ENCODE assay signal across 8 cellular contexts in the genomic region with DNA sequence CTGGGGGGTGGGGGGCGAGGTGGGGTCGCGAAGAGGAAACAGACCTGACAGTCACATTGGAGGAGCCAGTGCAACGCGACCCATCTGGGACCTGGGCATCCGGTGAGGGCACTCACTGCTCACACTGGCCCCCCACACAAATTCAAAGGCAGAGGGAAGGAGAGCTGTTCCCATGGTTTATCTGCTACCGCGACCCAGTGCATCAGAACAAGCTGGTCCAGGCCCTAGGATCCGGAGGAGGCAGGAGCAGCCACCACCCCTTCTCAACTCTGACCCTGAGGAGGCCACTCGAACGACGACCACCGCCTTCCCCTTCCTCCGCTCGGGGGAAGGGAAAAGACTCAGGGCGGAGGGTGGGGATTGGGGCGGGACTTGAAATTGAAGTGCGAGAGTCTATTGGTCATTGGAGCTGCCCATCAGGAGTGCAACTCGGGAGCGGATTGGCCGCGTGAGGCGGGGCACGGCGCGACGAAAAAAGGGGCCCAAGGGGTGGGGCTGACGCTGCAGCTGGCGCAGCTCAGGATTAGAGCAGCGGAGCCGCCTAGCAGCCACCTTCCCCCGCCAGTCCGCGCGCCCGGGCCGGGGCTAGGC. TPM values are rescaled to one million over a fixed set of nuclear protein-coding genes. Genes with fewer than 3 reads are reported as not detected.
DNase-seq lines count a peak whose midpoint lies in the region; ATAC-seq and TF ChIP-seq lines count a peak whose summit lies in the region.

A gene (plus strand): TSS at position 526 of the 591 bp plus-strand sequence. CDS start 155 bp downstream, outside the sequence.

- no peaks in the 10 kb centered on the region for H3K9me3 Mint-ChIP-seq in natural killer cell
- H3K9me3 Mint-ChIP-seq in stimulated activated naive CD8-positive, alpha-beta T cell treated with anti-CD3 and anti-CD28 coated beads, Interleukin-15, amount 100 ng/mL, for 72 hours, result no peaks in the 10 kb centered on the region

- DNase-seq in D341Med (ENCODE audit: low spot score) (peak; percentile 98), HS-5 (ENCODE audit: low read depth) (peak; percentile 72), NOMO-1 (lab: John Stamatoyannopoulos, UW; ENCODE audit: unreplicated experiment in 2 of 2) (peak; percentile 74 to 85), fibroblast of lung (ENCODE audit: low read depth in 2 of 2) (peak; percentile 71 to 83), natural killer cell (no peak)
- peak; percentile 89 to 92 for DNase-seq in activated T-cell treated with anti-CD3 and anti-CD28 coated beads, Interleukin-2, amount 50 U/mL, for 48 hours
- DNase-seq in stimulated activated naive CD8-positive, alpha-beta T cell treated with anti-CD3 and anti-CD28 coated beads, Interleukin-15, amount 100 ng/mL, for 72 hours, result peak; percentile 86 to 88

- intact Hi-C loops in natural killer cell (cut with micrococcal nuclease), result no loop called here

- H3K4me1 Mint-ChIP-seq in natural killer cell, result peaks cover 0 to 18% of the 10 kb centered on the region in 2 donors
- peaks cover 37% of the 10 kb centered on the region for H3K4me1 Mint-ChIP-seq in stimulated activated naive CD8-positive, alpha-beta T cell treated with anti-CD3 and anti-CD28 coated beads, Interleukin-15, amount 100 ng/mL, for 72 hours

- no peak within 1 kb of the TSS for H2AFZ ChIP-seq in fibroblast of lung (ENCODE audit: low read length)

- H3K27me3 ChIP-seq in fibroblast of lung (ENCODE audit: control insufficient read depth, insufficient read depth, low read length), result peaks cover 52% of the 10 kb centered on the region

- H3K4me3 Mint-ChIP-seq in natural killer cell, result peak within 1 kb of the TSS; percentile 57
- H3K4me3 Mint-ChIP-seq in stimulated activated naive CD8-positive, alpha-beta T cell treated with anti-CD3 and anti-CD28 coated beads, Interleukin-15, amount 100 ng/mL, for 72 hours, result peak within 1 kb of the TSS; percentile 70 to 72

- no peak within 1 kb of the TSS for H3K27ac Mint-ChIP-seq in natural killer cell
- no peak within 1 kb of the TSS for H3K27ac Mint-ChIP-seq in stimulated activated naive CD8-positive, alpha-beta T cell treated with anti-CD3 and anti-CD28 coated beads, Interleukin-15, amount 100 ng/mL, for 72 hours

- H3K9me3 ChIP-seq in fibroblast of lung (ENCODE audit: control insufficient read depth, insufficient read depth, low read depth, low read length), result no peaks in the 10 kb centered on the region

- peaks cover 7% of the 10 kb centered on the region for H3K4me1 ChIP-seq in fibroblast of lung (ENCODE audit: control insufficient read depth, extremely low read depth, insufficient read depth, low read length)

- H3K9ac ChIP-seq in fibroblast of lung (ENCODE audit: insufficient read depth, low read length), result no peak within 1 kb of the TSS

- TF ChIP-seq CTCF in fibroblast of lung (conservative IDR thresholded peaks at IDR 0.05 in 1 of 2, IDR thresholded peaks at IDR 0.05 in 1 of 2; ENCODE audit: low read depth in 1 of 2, low read length in 2 of 2), result no peak
- no peak for TF ChIP-seq CTCF in natural killer cell (IDR thresholded peaks at IDR 0.05)

- peaks cover 61 to 74% of the 10 kb centered on the region in 2 donors for H3K27me3 Mint-ChIP-seq in natural killer cell (ENCODE audit: low read depth in 2 of 2)
- H3K27me3 Mint-ChIP-seq in stimulated activated naive CD8-positive, alpha-beta T cell treated with anti-CD3 and anti-CD28 coated beads, Interleukin-15, amount 100 ng/mL, for 72 hours, result peaks cover 96% of the 10 kb centered on the region

- H3K27ac ChIP-seq in fibroblast of lung (ENCODE audit: insufficient read depth, low read length), result no peak within 1 kb of the TSS

- no peak within 1 kb of the TSS for H3K4me2 ChIP-seq in fibroblast of lung (ENCODE audit: extremely low read depth, insufficient read depth, low read length)

- no peaks in the 10 kb centered on the region for H4K20me1 ChIP-seq in fibroblast of lung (ENCODE audit: control insufficient read depth, extremely low read depth, insufficient read depth, low read length)

- no peaks in the 10 kb centered on the region for H3K36me3 ChIP-seq in fibroblast of lung (ENCODE audit: control insufficient read depth, insufficient read depth, low read length)

- H3K4me3 ChIP-seq in fibroblast of lung (replicated peaks in 1 of 4; ENCODE audit: control extremely low read depth in 1 of 4, insufficient read depth in 1 of 4, low read depth in 3 of 4, low read length in 4 of 4), result peak within 1 kb of the TSS in 2 of 4 experiments; percentile 39 to 53

- no peaks in the 10 kb centered on the region for H3K79me2 ChIP-seq in fibroblast of lung (ENCODE audit: control insufficient read depth, insufficient read depth, low read length)

- no peaks in the 10 kb centered on the region for H3K36me3 Mint-ChIP-seq in natural killer cell

- ATAC-seq in GM21381 (IDR thresholded peaks at IDR 0.05; ENCODE audit: unreplicated experiment) (peak; percentile 99), natural killer cell (peak; percentile 58 to 80 (median 60))
- peak; percentile 96 for ATAC-seq in stimulated activated naive CD8-positive, alpha-beta T cell treated with anti-CD3 and anti-CD28 coated beads, Interleukin-15, amount 100 ng/mL, for 72 hours

RNA-seq across cellular contexts. Expression of the gene that starts here (rescaled TPM):
- total RNA-seq in fibroblast of lung (under 0.01 and 0.17 TPM in 2 replicates), natural killer cell (not detected)
- 0.02 and 0.05 TPM in 2 replicates for polyA plus RNA-seq in fibroblast of lung
- polyA plus RNA-seq in fibroblast of lung (2012), result 0.12 TPM in 1 of 2 replicates, not detected in the other
- polyA minus RNA-seq in fibroblast of lung (ENCODE audit: low replicate concordance), result 0.33 and 0.63 TPM in 2 replicates

Comparison
In these comparisons a context has a peak if more than half of its experiments do, and no peak if none do; other contexts are left out.
1. Peak in DNase-seq in fibroblast of lung; RNA of the gene not detected or under 1 TPM.
2. Peak in ATAC-seq in natural killer cell; RNA of the gene not detected or under 1 TPM.